Comparison of ENCODE assay signal across 17 cellular contexts in the genomic region with DNA sequence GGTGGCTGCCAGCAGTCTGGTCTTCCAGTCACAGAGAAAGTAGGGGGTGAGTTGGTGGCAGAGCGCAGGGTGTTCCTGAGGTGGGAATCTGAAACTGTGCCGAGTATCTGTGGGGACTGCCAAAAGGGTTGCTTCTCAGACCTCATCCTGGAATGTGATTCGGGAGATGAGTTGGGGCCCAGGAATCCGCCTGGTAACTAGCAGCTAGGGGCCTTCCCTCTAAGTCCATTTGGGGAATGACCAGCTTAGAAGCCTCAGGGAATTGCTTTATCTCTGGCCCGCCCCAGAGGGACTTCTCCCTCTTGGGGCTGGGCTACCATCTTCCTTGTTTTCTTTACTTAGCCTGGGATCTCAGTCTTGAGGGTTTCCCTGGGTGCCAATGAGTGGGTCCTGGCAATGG. TPM values are rescaled to one million over a fixed set of nuclear protein-coding genes. Genes with fewer than 3 reads are reported as not detected.
DNase-seq lines count a peak whose midpoint lies in the region; ATAC-seq, FAIRE-seq and TF ChIP-seq lines count a peak whose summit lies in the region.
"Had no signal": no experiment of that assay in that cellular context is flagged by ENCODE, and none has a peak within 500 bp of the region (broad histone marks: within the 10 kb centered on the region; RNA-seq: fewer than 3 reads in every experiment).

No MANE protein-coding gene starts in this region.

- FAIRE-seq in HTR-8/SVneo (lab: Jason Lieb, UNC): no peak

- ATAC-seq in thoracic aorta (ENCODE audit: insufficient number of reproducible peaks, low FRiP score, low read depth): no peak
- no peak for ATAC-seq in GM18873 (IDR thresholded peaks at IDR 0.05; ENCODE audit: low FRiP score, unreplicated experiment)
- ATAC-seq: activated T-cell treated with anti-CD3 and anti-CD28 coated beads, Interleukin-2, amount 50 U/mL, for 4 hours; naive thymus-derived CD4-positive, alpha-beta T cell had no signal

- no peaks in the 10 kb centered on the region for H3K36me3 ChIP-seq in thoracic aorta
- no peaks in the 10 kb centered on the region for H3K36me3 ChIP-seq in vagina
- H3K36me3 ChIP-seq: BLaER1, colonic mucosa had no signal

- no peak overlapping the region for H3K4me3 ChIP-seq in thoracic aorta
- H3K4me3 ChIP-seq in vagina: no peak overlapping the region
- H3K4me3 ChIP-seq: BLaER1, colonic mucosa had no signal

- H3K27ac ChIP-seq in thoracic aorta: peak overlapping the region; percentile 88 to 96
- no peak overlapping the region for H3K27ac ChIP-seq in vagina
- H3K27ac ChIP-seq: BLaER1, colonic mucosa had no signal

- intact Hi-C loops in vagina (cut with DNase I): no loop called here

- no peaks in the 10 kb centered on the region for H3K27me3 ChIP-seq in thoracic aorta (replicated peaks; ENCODE audit: insufficient read depth)
- H3K27me3 ChIP-seq in vagina: no peaks in the 10 kb centered on the region
- H3K27me3 ChIP-seq: BLaER1, colonic mucosa had no signal

- H3K9me3 ChIP-seq in thoracic aorta (no peaks in the 10 kb centered on the region), vagina (no peaks in the 10 kb centered on the region)
- H3K9me3 ChIP-seq: BLaER1, colonic mucosa, SK-N-SH had no signal

- DNase-seq in HCEC 1CT (peak; percentile 41), astrocyte of the hippocampus (ENCODE audit: low read depth, low spot score) (peak; percentile 79), iris pigment epithelial cell (ENCODE audit: low read depth) (peak; percentile 63), thoracic aorta (ENCODE audit: low spot score) (no peak), HTR-8/SVneo (ENCODE audit: insufficient read length, low spot score) (no peak), putamen (ENCODE audit: low spot score) (no peak), vagina (ENCODE audit: extremely low spot score in 2 of 2) (no peak)
- DNase-seq: activated naive CD8-positive, alpha-beta T cell treated with anti-CD3 and anti-CD28 coated beads, Interleukin-2, amount 10 ng/mL, durations not matched to agents 7 days and 5 days; activated T-cell treated with anti-CD3 and anti-CD28 coated beads, Interleukin-2, amount 50 U/mL, for 4 hours; colonic mucosa; DMS153; naive thymus-derived CD4-positive, alpha-beta T cell; NCI-H1694; NCI-H526; SK-N-SH had no signal

- TF ChIP-seq POLR2A in vagina (IDR thresholded peaks at IDR 0.05): no peak

- TF ChIP-seq CTCF in thoracic aorta (IDR thresholded peaks at IDR 0.05): no peak
- TF ChIP-seq CTCF in vagina (IDR thresholded peaks at IDR 0.05): no peak

- H3K4me1 ChIP-seq in thoracic aorta (ENCODE audit: control insufficient read depth in 1 of 2, low read depth in 2 of 2) (peaks cover 44 to 87% of the 10 kb centered on the region in 2 donors), vagina (peaks cover 24% of the 10 kb centered on the region)
- H3K4me1 ChIP-seq: colonic mucosa had no signal

RNA-seq across cellular contexts. Expression of gene MOCS1, which starts 49.6 kb away (rescaled TPM):
- total RNA-seq in thoracic aorta (10 to 100 TPM; 29.1 to 44.9 TPM), vagina (14.7 TPM)

Comparison
In these comparisons a context has a peak if more than half of its experiments do, and no peak if none do; other contexts are left out.
1. DNase-seq: peak in HCEC 1CT (single experiment), astrocyte of the hippocampus (single experiment) and iris pigment epithelial cell (single experiment); none in thoracic aorta (single experiment), HTR-8/SVneo (single experiment), putamen (single experiment) and vagina (0 of 2).